In genomic region chr10:17229967-17230682, GRCh38 we compare ENCODE assay signal across 8 cellular contexts. TPM values are rescaled to one million over a fixed set of nuclear protein-coding genes. Genes with fewer than 3 reads are reported as not detected.
DNase-seq lines count a peak whose midpoint lies in the region; ATAC-seq and TF ChIP-seq lines count a peak whose summit lies in the region.

No MANE protein-coding gene starts in this region.

- TF ChIP-seq EP300 in stomach (IDR thresholded peaks at IDR 0.05): no peak

- WGBS in esophagus squamous epithelium, 2 donors: 0% methylated on average over 6 of the region's 43 CpGs; no CpG with 5 or more reads in 1 of the 2 donors
- 0 to 1% (median 1%) methylated on average over 31 to 43 of the region's 43 CpGs for WGBS in stomach, 5 donors

- peaks cover 47 to 61% (median 60%) of the 10 kb centered on the region in 11 experiments for H4K20me1 ChIP-seq in BLaER1 treated with 17β-estradiol and CSF1 and Interleukin-3, amounts not matched to agents 10 nM and 100 nM

- H3K27ac ChIP-seq in BLaER1 treated with 17β-estradiol and CSF1 and Interleukin-3, amounts not matched to agents 10 nM and 100 nM: peak overlapping the region; percentile 95 to 100 (median 100)
- peak overlapping the region; percentile 89 to 99 (median 98) for H3K27ac ChIP-seq in esophagus squamous epithelium
- H3K27ac ChIP-seq in stomach: peak overlapping the region; percentile 73 to 99 (median 97)

- peak in 2 of 4 donors; percentile 40 to 79 for TF ChIP-seq POLR2A in esophagus squamous epithelium (IDR thresholded peaks at IDR 0.05)
- TF ChIP-seq POLR2A in stomach (IDR thresholded peaks at IDR 0.05): no peak

- H3K4me3 ChIP-seq in BLaER1 treated with 17β-estradiol and CSF1 and Interleukin-3, amounts not matched to agents 10 nM and 100 nM: peak overlapping the region; percentile 68 to 99 (median 96)
- peak overlapping the region; percentile 98 for H3K4me3 ChIP-seq in NT2/D1 (ENCODE audit: insufficient read length, low read depth)
- peak overlapping the region; percentile 53 to 94 (median 70) for H3K4me3 ChIP-seq in esophagus squamous epithelium
- H3K4me3 ChIP-seq in stomach: peak overlapping the region; percentile 66 to 85 (median 78)

- peaks cover 56 to 65% of the 10 kb centered on the region in 2 donors for H3K4me1 Mint-ChIP-seq in natural killer cell treated with Interleukin-12 subunit alpha and Interleukin-12 subunit beta and Interleukin-15 and Interleukin-18, amount 100 ng/mL, for 72 hours (ENCODE audit: low read depth in 2 of 2)

- H3K4me3 Mint-ChIP-seq in natural killer cell treated with Interleukin-12 subunit alpha and Interleukin-12 subunit beta and Interleukin-15 and Interleukin-18, amount 100 ng/mL, for 72 hours: peak overlapping the region; percentile 86

- peak; percentile 18 for DNase-seq in GM19240 (ENCODE audit: insufficient read length, low spot score)
- DNase-seq in NT2/D1 (ENCODE audit: low read depth, low spot score): no peak
- peak; percentile 86 for DNase-seq in activated T-cell treated with anti-CD3 and anti-CD28 coated beads for 48 hours (ENCODE audit: low read depth)
- DNase-seq in esophagus squamous epithelium (lab: John Stamatoyannopoulos, UW): peak; percentile 58
- DNase-seq in natural killer cell treated with Interleukin-12 subunit alpha and Interleukin-12 subunit beta and Interleukin-15 and Interleukin-18, amount 100 ng/mL, for 72 hours (ENCODE audit: low spot score): peak; percentile 91
- DNase-seq in stomach: peak; percentile 82

- H3K9ac ChIP-seq in BLaER1 treated with 17β-estradiol and CSF1 and Interleukin-3, amounts not matched to agents 10 nM and 100 nM: peak overlapping the region; percentile 95 to 100 (median 99)
- H3K9ac ChIP-seq in NT2/D1 (ENCODE audit: insufficient read length, low read depth): peak overlapping the region; percentile 98

- H3K36me3 Mint-ChIP-seq in natural killer cell treated with Interleukin-12 subunit alpha and Interleukin-12 subunit beta and Interleukin-15 and Interleukin-18, amount 100 ng/mL, for 72 hours: peaks cover 30% of the 10 kb centered on the region

- H3K36me3 ChIP-seq in BLaER1 treated with 17β-estradiol and CSF1 and Interleukin-3, amounts not matched to agents 10 nM and 100 nM: peaks cover 46 to 50% (median 47%) of the 10 kb centered on the region in 11 experiments
- H3K36me3 ChIP-seq in NT2/D1 (ENCODE audit: insufficient read depth, insufficient read length, low read length) (peaks cover 56% of the 10 kb centered on the region), esophagus squamous epithelium (peaks cover 0 to 31% (median 7%) of the 10 kb centered on the region in 3 donors), stomach (peaks cover 26 to 41% (median 35%) of the 10 kb centered on the region in 4 donors)

- H3K9me3 ChIP-seq in BLaER1 treated with 17β-estradiol and CSF1 and Interleukin-3, amounts not matched to agents 10 nM and 100 nM (replicated peaks in 1 of 11): no peaks in the 10 kb centered on the region
- no peaks in the 10 kb centered on the region for H3K9me3 ChIP-seq in NT2/D1 (ENCODE audit: insufficient read depth, low read length)
- no peaks in the 10 kb centered on the region for H3K9me3 ChIP-seq in esophagus squamous epithelium
- no peaks in the 10 kb centered on the region for H3K9me3 ChIP-seq in stomach

- H3K27ac Mint-ChIP-seq in natural killer cell treated with Interleukin-12 subunit alpha and Interleukin-12 subunit beta and Interleukin-15 and Interleukin-18, amount 100 ng/mL, for 72 hours: peak overlapping the region; percentile 92 to 95

- TF ChIP-seq CTCF in esophagus squamous epithelium (IDR thresholded peaks at IDR 0.05): peak in 4 of 6 experiments; percentile 7 to 62 (median 31)
- TF ChIP-seq CTCF in stomach (IDR thresholded peaks at IDR 0.05): no peak

- no peaks in the 10 kb centered on the region for H3K27me3 ChIP-seq in BLaER1 treated with 17β-estradiol and CSF1 and Interleukin-3, amounts not matched to agents 10 nM and 100 nM
- no peaks in the 10 kb centered on the region for H3K27me3 ChIP-seq in NT2/D1 (ENCODE audit: insufficient read depth, insufficient read length)
- H3K27me3 ChIP-seq in esophagus squamous epithelium: peaks cover 0 to 45% (median 2%) of the 10 kb centered on the region in 4 donors
- peaks cover 0 to 12% (median 7%) of the 10 kb centered on the region in 3 donors for H3K27me3 ChIP-seq in stomach

- intact Hi-C loops in esophagus squamous epithelium (cut with DNase I): no loop called here
- intact Hi-C loops in stomach (cut with DNase I; ENCODE audit: low total_unique reads): no loop called here

- peak; percentile 51 for ATAC-seq in HG03432 (IDR thresholded peaks at IDR 0.05; ENCODE audit: unreplicated experiment)
- ATAC-seq in natural killer cell treated with Interleukin-12 subunit alpha and Interleukin-12 subunit beta and Interleukin-15 and Interleukin-18, amount 100 ng/mL, for 72 hours: peak; percentile 69 to 72

- H3K9me3 Mint-ChIP-seq in natural killer cell treated with Interleukin-12 subunit alpha and Interleukin-12 subunit beta and Interleukin-15 and Interleukin-18, amount 100 ng/mL, for 72 hours: no peaks in the 10 kb centered on the region

- peaks cover 46 to 64% (median 57%) of the 10 kb centered on the region in 10 experiments for H3K4me1 ChIP-seq in BLaER1 treated with 17β-estradiol and CSF1 and Interleukin-3, amounts not matched to agents 10 nM and 100 nM
- H3K4me1 ChIP-seq in NT2/D1 (ENCODE audit: insufficient read depth, insufficient read length) (peaks cover 5% of the 10 kb centered on the region), esophagus squamous epithelium (peaks cover 0 to 93% (median 34%) of the 10 kb centered on the region in 3 donors), stomach (peaks cover 31 to 80% (median 71%) of the 10 kb centered on the region in 4 donors)

- no peaks in the 10 kb centered on the region for H3K27me3 Mint-ChIP-seq in natural killer cell treated with Interleukin-12 subunit alpha and Interleukin-12 subunit beta and Interleukin-15 and Interleukin-18, amount 100 ng/mL, for 72 hours

- peak overlapping the region; percentile 79 to 97 (median 91) for H3K4me2 ChIP-seq in BLaER1 treated with 17β-estradiol and CSF1 and Interleukin-3, amounts not matched to agents 10 nM and 100 nM

RNA-seq across cellular contexts. Expression of gene VIM, which starts 2.1 kb away (rescaled TPM):
- total RNA-seq in esophagus squamous epithelium (1,000 to 10,000 TPM in 1 of 4 donors, 100 to 1,000 TPM in 2, 10 to 100 TPM in 1; 55.2 to 1,252 (median 375) TPM), stomach (100 to 1,000 TPM; 348 to 723 (median 536) TPM)
- total RNA-seq in natural killer cell treated with Interleukin-12 subunit alpha and Interleukin-12 subunit beta and Interleukin-15 and Interleukin-18, amount 100 ng/mL, for 72 hours: 100 to 1,000 TPM; 587 to 647 TPM
- 100 to 1,000 TPM; 269 to 570 (median 340) TPM for polyA plus RNA-seq in stomach

RNA-seq across cellular contexts. Expression of gene TRDMT1, which starts 28.7 kb away (rescaled TPM):
- total RNA-seq in esophagus squamous epithelium (1 to 10 TPM; 1.3 to 5.9 (median 2.6) TPM), stomach (10 to 100 TPM in 3 of 5 donors, 1 to 10 TPM in 2; 2.9 to 44.9 (median 10.7) TPM)
- total RNA-seq in natural killer cell treated with Interleukin-12 subunit alpha and Interleukin-12 subunit beta and Interleukin-15 and Interleukin-18, amount 100 ng/mL, for 72 hours: 10 to 100 TPM in 1 of 2 donors, 1 to 10 TPM in 1; 8.1 to 15.2 TPM
- 1 to 10 TPM; 1.4 to 3.9 (median 3.4) TPM for polyA plus RNA-seq in stomach

Comparison
In these comparisons a context has a peak if more than half of its experiments do, and no peak if none do; other contexts are left out.
1. CTCF ChIP-seq: peak in esophagus squamous epithelium (4 of 6); none in stomach (0 of 7).
2. Peak in every context shown above with its lines, with median percentiles within 50 percentile points of each other: H3K27ac ChIP-seq and H3K4me3 ChIP-seq.